8 cellular contexts compared by ENCODE assay signal in genomic region chr17:81552244-81553017, GRCh38. TPM values are rescaled to one million over a fixed set of nuclear protein-coding genes. Genes with fewer than 3 reads are reported as not detected.
DNase-seq lines count a peak whose midpoint lies in the region; ATAC-seq and TF ChIP-seq lines count a peak whose summit lies in the region.

A gene with protein sequence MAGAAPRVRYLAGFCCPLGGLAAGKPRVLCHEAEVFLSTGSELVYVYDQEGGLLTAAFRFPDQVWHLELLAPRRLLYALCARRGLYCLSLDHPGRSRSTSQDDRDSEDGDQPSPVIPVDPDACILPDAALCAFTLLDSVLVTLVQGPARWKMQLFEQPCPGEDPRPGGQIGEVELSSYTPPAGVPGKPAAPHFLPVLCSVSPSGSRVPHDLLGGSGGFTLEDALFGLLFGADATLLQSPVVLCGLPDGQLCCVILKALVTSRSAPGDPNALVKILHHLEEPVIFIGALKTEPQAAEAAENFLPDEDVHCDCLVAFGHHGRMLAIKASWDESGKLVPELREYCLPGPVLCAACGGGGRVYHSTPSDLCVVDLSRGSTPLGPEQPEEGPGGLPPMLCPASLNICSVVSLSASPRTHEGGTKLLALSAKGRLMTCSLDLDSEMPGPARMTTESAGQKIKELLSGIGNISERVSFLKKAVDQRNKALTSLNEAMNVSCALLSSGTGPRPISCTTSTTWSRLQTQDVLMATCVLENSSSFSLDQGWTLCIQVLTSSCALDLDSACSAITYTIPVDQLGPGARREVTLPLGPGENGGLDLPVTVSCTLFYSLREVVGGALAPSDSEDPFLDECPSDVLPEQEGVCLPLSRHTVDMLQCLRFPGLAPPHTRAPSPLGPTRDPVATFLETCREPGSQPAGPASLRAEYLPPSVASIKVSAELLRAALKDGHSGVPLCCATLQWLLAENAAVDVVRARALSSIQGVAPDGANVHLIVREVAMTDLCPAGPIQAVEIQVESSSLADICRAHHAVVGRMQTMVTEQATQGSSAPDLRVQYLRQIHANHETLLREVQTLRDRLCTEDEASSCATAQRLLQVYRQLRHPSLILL (minus strand): TSS chr17:81552353. CDS start chr17:81552330, 23 bp downstream.

- H3K4me2 ChIP-seq in neural cell (ENCODE audit: low read length) = peak within 1 kb of the TSS; percentile 88

- H2AFZ ChIP-seq in neural cell (ENCODE audit: low read depth, low read length) = peak within 1 kb of the TSS; percentile 80

- no peaks in the 10 kb centered on the region for H3K9me3 Mint-ChIP-seq in CD8-positive, alpha-beta memory T cell
- no peaks in the 10 kb centered on the region for H3K9me3 Mint-ChIP-seq in stimulated activated naive CD8-positive, alpha-beta T cell treated with anti-CD3 and anti-CD28 coated beads, Interleukin-15, amount 100 ng/mL, for 72 hours

- H3K27ac Mint-ChIP-seq in CD8-positive, alpha-beta memory T cell = peak within 1 kb of the TSS; percentile 82 to 98 (median 94)
- H3K27ac Mint-ChIP-seq in stimulated activated naive CD8-positive, alpha-beta T cell treated with anti-CD3 and anti-CD28 coated beads, Interleukin-15, amount 100 ng/mL, for 72 hours = peak within 1 kb of the TSS; percentile 69 to 95

- H3K79me2 ChIP-seq in neural cell (replicated peaks; ENCODE audit: insufficient read depth, low read length) = peaks cover 13% of the 10 kb centered on the region

- H3K36me3 ChIP-seq in CD8-positive, alpha-beta memory T cell (ENCODE audit: insufficient read depth, low read length) = no peaks in the 10 kb centered on the region
- peaks cover 31% of the 10 kb centered on the region for H3K36me3 ChIP-seq in HUES6 (ENCODE audit: control insufficient read depth, insufficient read depth, low read length)
- H3K36me3 ChIP-seq in RWPE2 (ENCODE audit: low read depth) = peaks cover 34% of the 10 kb centered on the region
- H3K36me3 ChIP-seq in neural cell (ENCODE audit: insufficient read depth, low read length) = no peaks in the 10 kb centered on the region

- ATAC-seq in GM19438 (IDR thresholded peaks at IDR 0.05; ENCODE audit: low read depth, unreplicated experiment) (peak; percentile 34), RWPE2 (ENCODE audit: low read depth) (peak; percentile 49)
- ATAC-seq in stimulated activated naive CD8-positive, alpha-beta T cell treated with anti-CD3 and anti-CD28 coated beads, Interleukin-15, amount 100 ng/mL, for 72 hours = peak; percentile 75

- peak within 1 kb of the TSS; percentile 77 for H3K9ac ChIP-seq in HUES6 (ENCODE audit: low read length)
- H3K9ac ChIP-seq in neural cell (ENCODE audit: low read length) = peak within 1 kb of the TSS; percentile 92

- peak within 1 kb of the TSS; percentile 85 to 95 (median 90) for H3K4me3 Mint-ChIP-seq in CD8-positive, alpha-beta memory T cell
- H3K4me3 Mint-ChIP-seq in stimulated activated naive CD8-positive, alpha-beta T cell treated with anti-CD3 and anti-CD28 coated beads, Interleukin-15, amount 100 ng/mL, for 72 hours = peak within 1 kb of the TSS; percentile 96 to 98

- peaks cover 0 to 3% of the 10 kb centered on the region in 2 donors for H3K27me3 Mint-ChIP-seq in CD8-positive, alpha-beta memory T cell
- no peaks in the 10 kb centered on the region for H3K27me3 Mint-ChIP-seq in stimulated activated naive CD8-positive, alpha-beta T cell treated with anti-CD3 and anti-CD28 coated beads, Interleukin-15, amount 100 ng/mL, for 72 hours

- POLR2A ChIA-PET in CD8-positive, alpha-beta memory T cell (lab: Charles Lee) = interaction anchor here (0.7 to 1.4 kb wide), 7 partner anchors 34 to 330 kb away, joined by 3 to 9 read pairs (median 4); partner anchors contain the start of genes ACTG1, ARL16, CEP131 and HGS

- peaks cover 0 to 43% (median 2%) of the 10 kb centered on the region in 3 donors for H3K36me3 Mint-ChIP-seq in CD8-positive, alpha-beta memory T cell

- H4K20me1 ChIP-seq in neural cell (ENCODE audit: insufficient read depth) = no peaks in the 10 kb centered on the region

- peak within 1 kb of the TSS; percentile 77 for H3K27ac ChIP-seq in CD8-positive, alpha-beta memory T cell (ENCODE audit: low read depth, low read length)
- H3K27ac ChIP-seq in HUES6 (ENCODE audit: low read depth, low read length) (peak within 1 kb of the TSS; percentile 52; the same call in 1 of the 2 replicates), RWPE2 (ENCODE audit: poor library complexity, severe bottlenecking) (peak within 1 kb of the TSS; percentile 91), neural cell (ENCODE audit: low read length) (peak within 1 kb of the TSS; percentile 83)

- peaks cover 22% of the 10 kb centered on the region for H3K4me1 ChIP-seq in CD8-positive, alpha-beta memory T cell (ENCODE audit: insufficient read depth, low read length)
- H3K4me1 ChIP-seq in HUES6 (ENCODE audit: control insufficient read depth, insufficient read depth, low read length) (peaks cover 15% of the 10 kb centered on the region), RWPE2 (ENCODE audit: insufficient read depth, poor library complexity, severe bottlenecking) (peaks cover 8% of the 10 kb centered on the region)

- peaks cover 30 to 43% (median 32%) of the 10 kb centered on the region in 3 donors for H3K4me1 Mint-ChIP-seq in CD8-positive, alpha-beta memory T cell
- peaks cover 44% of the 10 kb centered on the region for H3K4me1 Mint-ChIP-seq in stimulated activated naive CD8-positive, alpha-beta T cell treated with anti-CD3 and anti-CD28 coated beads, Interleukin-15, amount 100 ng/mL, for 72 hours

- DNase-seq in CD8-positive, alpha-beta memory T cell = peak; percentile 74 to 88 (median 84)
- DNase-seq in RWPE2 (ENCODE audit: low spot score) (peak; percentile 79), fibroblast of villous mesenchyme (ENCODE audit: low read depth) (peak; percentile 80)
- DNase-seq in activated effector memory CD4-positive, alpha-beta T cell treated with anti-CD3 and anti-CD28 coated beads, Interleukin-2, amount 50 U/mL, for 16 hours = peak; percentile 94
- peak; percentile 88 to 93 for DNase-seq in stimulated activated naive CD8-positive, alpha-beta T cell treated with anti-CD3 and anti-CD28 coated beads, Interleukin-15, amount 100 ng/mL, for 72 hours

- no peaks in the 10 kb centered on the region for H3K9me3 ChIP-seq in CD8-positive, alpha-beta memory T cell (ENCODE audit: low read length)
- no peaks in the 10 kb centered on the region for H3K9me3 ChIP-seq in HUES6 (ENCODE audit: control insufficient read depth, insufficient read depth, low read depth, low read length)
- no peaks in the 10 kb centered on the region for H3K9me3 ChIP-seq in RWPE2 (ENCODE audit: severe bottlenecking)
- H3K9me3 ChIP-seq in neural cell (ENCODE audit: low read length) = no peaks in the 10 kb centered on the region

- TF ChIP-seq EP300 in neural cell (conservative IDR thresholded peaks at IDR 0.05; ENCODE audit: poor library complexity, severe bottlenecking) = no peak

- no peaks in the 10 kb centered on the region for H3F3A ChIP-seq in neural cell (ENCODE audit: insufficient read depth, low read length, poor library complexity, severe bottlenecking)

- TF ChIP-seq CTCF in RWPE2 (IDR thresholded peaks at IDR 0.05; ENCODE audit: poor library complexity, severe bottlenecking) (no peak), fibroblast of villous mesenchyme (IDR thresholded peaks at IDR 0.05; ENCODE audit: insufficient read depth, low read depth, low read length) (no peak), neural cell (IDR thresholded peaks at IDR 0.05; ENCODE audit: poor library complexity, severe bottlenecking) (no peak)

- peak within 1 kb of the TSS; percentile 75 for H3K4me3 ChIP-seq in CD8-positive, alpha-beta memory T cell (ENCODE audit: low read length)
- H3K4me3 ChIP-seq in HUES6 (ENCODE audit: low read depth, low read length) = peak within 1 kb of the TSS; percentile 91
- peak within 1 kb of the TSS; percentile 93 for H3K4me3 ChIP-seq in RWPE2 (ENCODE audit: severe bottlenecking)
- peak within 1 kb of the TSS; percentile 80 for H3K4me3 ChIP-seq in fibroblast of villous mesenchyme (ENCODE audit: low read depth, low read length)
- peak within 1 kb of the TSS; percentile 99 for H3K4me3 ChIP-seq in neural cell (ENCODE audit: low read length)

- H3K9me2 ChIP-seq in neural cell (ENCODE audit: insufficient read depth, low read length) = no peaks in the 10 kb centered on the region

- peak; percentile 10 for TF ChIP-seq RAD21 in neural cell (conservative IDR thresholded peaks at IDR 0.05)

- CTCF ChIA-PET in CD8-positive, alpha-beta memory T cell (lab: Charles Lee) = interaction anchor here (0.8 to 2.2 kb wide), 5 partner anchors 34 to 309 kb away, joined by 3 to 16 read pairs (median 3); no protein-coding TSS in a partner anchor

- H3K27me3 ChIP-seq in CD8-positive, alpha-beta memory T cell (ENCODE audit: insufficient read depth, low read length, poor library complexity, severe bottlenecking) = no peaks in the 10 kb centered on the region
- H3K27me3 ChIP-seq in HUES6 (ENCODE audit: control insufficient read depth, insufficient read depth, low read length) (no peaks in the 10 kb centered on the region), RWPE2 (ENCODE audit: insufficient read depth, poor library complexity, severe bottlenecking) (no peaks in the 10 kb centered on the region), neural cell (ENCODE audit: insufficient read depth, low read depth, low read length) (peaks cover 3% of the 10 kb centered on the region)

TF ChIP-seq in neural cell, 6 proteins besides CTCF, POLR2A, EP300 and RAD21 (continues in another document):
- TF ChIP-seq TAF1 (IDR thresholded peaks at IDR 0.05; ENCODE audit: low read depth) = peak; percentile 72
- TF ChIP-seq SMC3 (conservative IDR thresholded peaks at IDR 0.05; ENCODE audit: poor library complexity) = peak; percentile 27
- TF ChIP-seq EZH2 (IDR thresholded peaks at IDR 0.05; ENCODE audit: borderline replicate concordance, insufficient read depth, low read length, poor library complexity, severe bottlenecking) = no peak
- TF ChIP-seq MXI1 (conservative IDR thresholded peaks at IDR 0.05; ENCODE audit: poor library complexity, severe bottlenecking) = peak; percentile 75
- TF ChIP-seq POLR2AphosphoS5 (IDR thresholded peaks at IDR 0.05) = peak; percentile 75

RNA-seq across cellular contexts. Expression of the gene that starts here (rescaled TPM):
- total RNA-seq in CD8-positive, alpha-beta memory T cell = 10 to 100 TPM; 52.5 to 55.3 TPM
- polyA plus RNA-seq in CD8-positive, alpha-beta memory T cell = 19.2 TPM
- 27.6 and 40.3 TPM in 2 replicates for total RNA-seq in fibroblast of villous mesenchyme
- polyA plus RNA-seq in neural cell = 56.3 and 61.5 TPM in 2 replicates
- polyA minus RNA-seq in neural cell = 55.7 and 61.8 TPM in 2 replicates

Comparison
In these comparisons a context has a peak if more than half of its experiments do, and no peak if none do; other contexts are left out.
1. Peak in every context shown above with its lines: DNase-seq, ATAC-seq, H3K4me3 ChIP-seq and H3K27ac ChIP-seq.